Comparison of ENCODE assay signal across 8 cellular contexts in the genomic region with DNA sequence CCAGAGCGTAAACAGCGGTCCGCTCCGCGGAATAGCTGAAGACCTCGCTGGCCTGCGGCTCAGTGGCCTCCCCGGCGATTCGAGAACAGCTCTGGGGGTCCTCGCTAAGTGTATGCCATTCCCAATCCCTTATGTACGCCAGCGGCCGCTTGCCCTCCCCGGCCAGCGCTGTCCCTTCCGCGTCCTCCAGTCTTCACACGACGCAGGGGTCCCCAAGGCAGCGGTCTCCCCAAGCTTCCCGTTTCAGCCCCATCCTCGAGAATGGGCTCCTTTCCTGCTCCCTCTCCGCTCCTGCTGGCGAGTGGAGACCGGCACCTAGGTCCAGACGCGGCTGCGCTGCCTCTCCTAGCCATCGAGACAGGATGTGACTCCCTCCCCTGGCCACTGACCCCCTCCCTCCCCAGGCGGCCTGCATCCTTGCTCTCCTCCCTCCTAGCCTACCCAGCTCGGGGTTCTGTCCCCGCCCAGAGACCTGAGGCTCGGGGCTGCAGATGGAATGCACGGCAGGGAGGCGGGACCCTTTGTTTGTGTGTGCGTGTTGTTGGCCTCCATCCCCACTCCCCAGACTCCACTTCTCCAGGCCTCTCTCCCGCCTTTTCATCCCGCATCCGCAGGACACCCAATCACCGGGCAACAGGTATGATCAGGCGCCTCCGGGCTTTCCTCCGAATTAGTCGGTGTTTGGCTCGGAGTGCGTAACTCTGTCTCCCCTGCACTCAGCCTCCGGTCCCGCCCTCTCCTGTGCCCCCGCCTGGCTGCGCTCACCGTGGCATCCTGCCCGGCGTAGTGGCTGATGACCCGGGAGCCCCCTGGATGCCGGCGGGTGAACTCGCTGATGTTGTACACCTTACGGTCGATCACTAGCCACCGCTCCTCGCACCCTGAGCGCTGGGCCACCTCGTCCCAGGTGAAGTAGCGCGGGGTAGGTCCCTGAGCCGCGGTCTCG. TPM values are rescaled to one million over a fixed set of nuclear protein-coding genes. Genes with fewer than 3 reads are reported as not detected.
DNase-seq lines count a peak whose midpoint lies in the region; ATAC-seq and TF ChIP-seq lines count a peak whose summit lies in the region.

No MANE protein-coding gene starts in this region.

- peaks cover 0 to 33% (median 18%) of the 10 kb centered on the region in 4 donors for H3K4me1 ChIP-seq in Peyer's patch
- peaks cover 23 to 28% of the 10 kb centered on the region in 2 experiments for H3K4me1 ChIP-seq in neutrophil (ENCODE audit: control insufficient read depth in 1 of 2, insufficient read depth in 1 of 2, low read depth in 1 of 2, low read length in 1 of 2)
- peaks cover 21% of the 10 kb centered on the region for H3K4me1 ChIP-seq in vagina

- H3K27ac ChIP-seq in Peyer's patch = peak overlapping the region; percentile 79 to 95 (median 86)
- peak overlapping the region; percentile 64 for H3K27ac ChIP-seq in neutrophil
- H3K27ac ChIP-seq in vagina = peak overlapping the region; percentile 99

- intact Hi-C loops in vagina (cut with DNase I) = loop anchor here (5.0 kb wide), 2 partner anchors 76 to 156 kb away; a partner anchor contains a TSS

- H3K27me3 ChIP-seq in Peyer's patch (no peaks in the 10 kb centered on the region), neutrophil (peaks cover 70% of the 10 kb centered on the region), vagina (no peaks in the 10 kb centered on the region)

- H3K36me3 ChIP-seq in Peyer's patch (peaks cover 0 to 4% (median 0%) of the 10 kb centered on the region in 3 donors), neutrophil (no peaks in the 10 kb centered on the region), vagina (peaks cover 0 to 14% of the 10 kb centered on the region in 2 donors)

- ATAC-seq in GM19452 (IDR thresholded peaks at IDR 0.05; ENCODE audit: unreplicated experiment) = peak; percentile 42

- H3K9me3 ChIP-seq in Peyer's patch (no peaks in the 10 kb centered on the region), neutrophil (no peaks in the 10 kb centered on the region), vagina (no peaks in the 10 kb centered on the region)

- DNase-seq in COLO829 (ENCODE audit: low spot score) = peak; percentile 63
- DNase-seq in HS-5 (ENCODE audit: low read depth) = peak; percentile 40
- peak; percentile 55 to 70 (median 61) for DNase-seq in Peyer's patch
- peak; percentile 67 for DNase-seq in activated naive CD4-positive, alpha-beta T cell treated with anti-CD3 and anti-CD28 coated beads, Interleukin-2, amount 50 U/mL, for 16 hours
- DNase-seq in globus pallidus (ENCODE audit: low spot score) = peak; percentile 62
- no peak for DNase-seq in vagina (ENCODE audit: extremely low spot score in 2 of 2)

- TF ChIP-seq POLR2A in Peyer's patch (IDR thresholded peaks at IDR 0.05) (no peak), vagina (IDR thresholded peaks at IDR 0.05) (no peak)

- TF ChIP-seq CTCF in Peyer's patch (IDR thresholded peaks at IDR 0.05) (no peak), neutrophil (IDR thresholded peaks at IDR 0.05) (no peak), vagina (IDR thresholded peaks at IDR 0.05) (no peak)

- H3K4me3 ChIP-seq in Peyer's patch (peak overlapping the region; percentile 62 to 69 (median 65)), neutrophil (ENCODE audit: low read depth in 1 of 2, low read length in 1 of 2) (peak overlapping the region; percentile 75 to 80), vagina (peak overlapping the region; percentile 51 to 83)

RNA-seq across cellular contexts. Expression of a gene that starts 0.7 kb away (rescaled TPM):
- total RNA-seq in Peyer's patch (1 to 10 TPM; 4.9 to 9.9 (median 6.7) TPM), vagina (9.8 TPM)

RNA-seq across cellular contexts. Expression of a gene that starts 12.0 kb away (rescaled TPM):
- total RNA-seq in Peyer's patch (10 to 100 TPM in 2 of 4 donors, 1 to 10 TPM in 2; 1.6 to 30.7 (median 12.0) TPM), vagina (25.5 TPM)

RNA-seq across cellular contexts. Expression of a gene that starts 23.4 kb away (rescaled TPM):
- 10 to 100 TPM in 1 of 4 donors, 1 to 10 TPM in 3; 4.3 to 33.0 (median 8.8) TPM for total RNA-seq in Peyer's patch
- 9.6 TPM for total RNA-seq in vagina

RNA-seq across cellular contexts. Expression of a gene that starts 23.7 kb away (rescaled TPM):
- 10 to 100 TPM in 3 of 4 donors, not detected in 1; 28.7 to 34.7 (median 34.5) TPM for total RNA-seq in Peyer's patch
- 47.9 TPM for total RNA-seq in vagina

Comparison
In these comparisons a context has a peak if more than half of its experiments do, and no peak if none do; other contexts are left out.
1. DNase-seq: peak in COLO829 (single experiment), HS-5 (single experiment), Peyer's patch (3 of 3), activated naive CD4-positive, alpha-beta T cell treated with anti-CD3 and anti-CD28 coated beads, Interleukin-2, amount 50 U/mL, for 16 hours (single experiment) and globus pallidus (single experiment); none in vagina (0 of 2).
2. Peak in every context shown above with its lines, with median percentiles within 50 percentile points of each other: H3K27ac ChIP-seq and H3K4me3 ChIP-seq.